17 cellular contexts compared by ENCODE assay signal in the genomic region with DNA sequence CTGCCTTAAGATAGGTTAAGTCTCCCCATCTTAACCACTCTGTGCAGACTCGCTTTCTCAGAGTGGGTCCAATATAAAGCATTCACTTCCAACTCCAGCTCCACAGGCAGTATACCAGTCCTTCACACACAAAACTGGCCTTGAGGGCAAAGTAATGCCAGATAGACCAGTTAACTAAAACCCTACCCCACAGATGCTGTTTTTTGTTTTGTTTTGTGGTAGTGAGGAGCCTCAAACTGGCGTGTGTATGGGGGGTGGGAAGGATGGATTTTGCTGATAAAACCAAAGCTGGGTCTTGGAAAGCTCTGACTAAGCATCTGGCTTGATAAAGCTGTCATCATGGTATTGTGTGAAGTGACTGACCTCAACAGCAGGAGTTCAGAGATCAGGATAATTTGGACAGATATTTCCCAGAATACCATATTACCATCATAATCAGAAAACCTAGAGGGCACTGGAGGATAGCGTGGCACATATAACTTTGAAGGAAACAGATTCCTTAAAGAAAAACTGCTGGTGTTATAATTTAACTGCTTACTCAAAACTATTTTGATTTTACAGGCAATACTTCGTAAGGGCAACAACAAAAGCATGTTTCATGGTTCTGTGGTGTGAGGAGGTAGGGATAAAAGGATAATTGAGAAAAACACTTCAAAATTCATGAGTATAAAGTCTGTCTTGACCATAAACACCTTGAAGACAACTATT. TPM values are rescaled to one million over a fixed set of nuclear protein-coding genes. Genes with fewer than 3 reads are reported as not detected.
A peak's percentile ranks its signal among the peaks of the same experiment; 100 is the strongest.
DNase-seq lines count a peak whose midpoint lies in the region; ATAC-seq and TF ChIP-seq lines count a peak whose summit lies in the region.
"Had no signal": no experiment of that assay in that cellular context is flagged by ENCODE, and none has a peak within 500 bp of the region (broad histone marks: within the 10 kb centered on the region; RNA-seq: fewer than 3 reads in every experiment).

No MANE protein-coding gene starts in this region.

- peak in 1 of 2 experiments; percentile 66; a peak in 1 of 4 replicates for TF ChIP-seq EP300 in SK-N-SH (IDR thresholded peaks at IDR 0.05; ENCODE audit: borderline replicate concordance in 1 of 2, low read depth in 1 of 2, low read length in 1 of 2)

- H3K36me3 ChIP-seq in SK-N-SH (replicated peaks in 1 of 2; ENCODE audit: control insufficient read depth in 1 of 2, insufficient read depth in 2 of 2, low read length in 1 of 2), result no peaks in the 10 kb centered on the region
- no peaks in the 10 kb centered on the region for H3K36me3 ChIP-seq in fibroblast of lung (ENCODE audit: control insufficient read depth, insufficient read depth, low read length)

- H3K9ac ChIP-seq in SK-N-SH, result no peak overlapping the region
- H3K9ac ChIP-seq in fibroblast of lung (ENCODE audit: insufficient read depth, low read length), result no peak overlapping the region

- H3K27ac ChIP-seq in SK-N-SH (ENCODE audit: low read depth in 2 of 2, low read length in 1 of 2), result peak overlapping the region; percentile 59 to 60; a peak in 3 of 4 replicates
- peak overlapping the region; percentile 6 for H3K27ac ChIP-seq in fibroblast of lung (ENCODE audit: insufficient read depth, low read length)
- H3K27ac ChIP-seq: tibial nerve had no signal

- CTCF ChIA-PET in SK-N-SH (lab: Yijun Ruan, JAX), result interaction anchor here (1.0 to 1.7 kb wide), 3 partner anchors 8 to 86 kb away, joined by 3 to 4 read pairs (median 4); partner anchors contain the start of gene FBXO42

- H3F3A ChIP-seq in SK-N-SH (replicated peaks; ENCODE audit: insufficient read depth), result peaks cover 11% of the 10 kb centered on the region

- H4K20me1 ChIP-seq in SK-N-SH (ENCODE audit: insufficient read depth), result 0 out of 2 replicates have a peak, but pooled peaks cover 6% of the 10 kb centered on the region
- no peaks in the 10 kb centered on the region for H4K20me1 ChIP-seq in fibroblast of lung (ENCODE audit: control insufficient read depth, extremely low read depth, insufficient read depth, low read length)

- TF ChIP-seq RAD21 in SK-N-SH (IDR thresholded peaks at IDR 0.05; ENCODE audit: low read length), result no peak

- no peak for ATAC-seq in activated CD4-positive, CD25-positive, alpha-beta regulatory T cell treated with anti-CD3 and anti-CD28 coated beads, Interleukin-2, amount 50 U/mL, for 24 hours
- ATAC-seq in HG03095 (IDR thresholded peaks at IDR 0.05; ENCODE audit: unreplicated experiment) (no peak), sciatic nerve (no peak)

- H3K9me3 ChIP-seq in SK-N-SH (no peaks in the 10 kb centered on the region), fibroblast of lung (ENCODE audit: control insufficient read depth, insufficient read depth, low read depth, low read length) (no peaks in the 10 kb centered on the region)
- H3K9me3 ChIP-seq: tibial nerve had no signal

- POLR2A ChIA-PET in SK-N-SH (lab: Yijun Ruan, JAX), result no interaction called here

- intact Hi-C loops in sciatic nerve (cut with DNase I), result no loop called here

- DNase-seq in CMK (ENCODE audit: low read depth) (peak; percentile 83), SK-N-SH (peak; percentile 59), fibroblast of lung (ENCODE audit: low read depth in 2 of 2) (peak; percentile 53 to 65), myocyte (ENCODE audit: low read depth) (peak; percentile 72), NCI-H2081 treated with DMSO at 0.1 percent for 48 hours (lab: John Stamatoyannopoulos, UW) (no peak), sciatic nerve (ENCODE audit: low spot score) (no peak)
- DNase-seq: activated CD8-positive, alpha-beta memory T cell treated with anti-CD3 and anti-CD28 coated beads, Interleukin-2, amount 50 U/mL, for 48 hours; DND-41; NCI-H345; posterior cingulate gyrus; stimulated activated CD4-positive, alpha-beta T cell treated with anti-CD3 and anti-CD28 coated beads, Interleukin-1b, Interleukin-23, amount 100 ng/mL, for 48 hours; stimulated activated CD8-positive, alpha-beta memory T cell treated with anti-CD3 and anti-CD28 coated beads, Interleukin-4, amount 100 ng/mL, for 48 hours had no signal

- H3K79me2 ChIP-seq in SK-N-SH (ENCODE audit: insufficient read depth) (peaks cover 41% of the 10 kb centered on the region), fibroblast of lung (ENCODE audit: control insufficient read depth, insufficient read depth, low read length) (no peaks in the 10 kb centered on the region)

- 85% methylated on average over 4 of the region's 4 CpGs for WGBS in SK-N-SH (ENCODE audit: low lambda C conversion rate)

- H3K4me3 ChIP-seq in SK-N-SH (ENCODE audit: low read depth in 2 of 2, low read length in 1 of 2) (no peak overlapping the region), fibroblast of lung (replicated peaks in 1 of 4; ENCODE audit: control extremely low read depth in 1 of 4, insufficient read depth in 1 of 4, low read depth in 3 of 4, low read length in 4 of 4) (no peak overlapping the region)
- H3K4me3 ChIP-seq: coronary artery, tibial nerve had no signal

- H2AFZ ChIP-seq in SK-N-SH (ENCODE audit: low read depth), result no peak overlapping the region
- no peak overlapping the region for H2AFZ ChIP-seq in fibroblast of lung (ENCODE audit: low read length)

- H3K4me2 ChIP-seq in SK-N-SH (no peak overlapping the region), fibroblast of lung (ENCODE audit: extremely low read depth, insufficient read depth, low read length) (no peak overlapping the region)

- H3K27me3 ChIP-seq in SK-N-SH (ENCODE audit: insufficient read depth) (no peaks in the 10 kb centered on the region), fibroblast of lung (ENCODE audit: control insufficient read depth, insufficient read depth, low read length) (no peaks in the 10 kb centered on the region)
- H3K27me3 ChIP-seq: tibial nerve had no signal

- H3K4me1 ChIP-seq in SK-N-SH (ENCODE audit: control insufficient read depth in 1 of 2, insufficient read depth in 2 of 2, low read depth in 1 of 2, low read length in 1 of 2), result peaks cover 9 to 18% of the 10 kb centered on the region in 2 experiments
- peaks cover 11% of the 10 kb centered on the region for H3K4me1 ChIP-seq in fibroblast of lung (ENCODE audit: control insufficient read depth, extremely low read depth, insufficient read depth, low read length)

- TF ChIP-seq CTCF in SK-N-SH (IDR thresholded peaks at IDR 0.05) (no peak), fibroblast of lung (conservative IDR thresholded peaks at IDR 0.05 in 1 of 2, IDR thresholded peaks at IDR 0.05 in 1 of 2; ENCODE audit: low read depth in 1 of 2, low read length in 2 of 2) (no peak)

- H3K9me2 ChIP-seq in SK-N-SH, result no peaks in the 10 kb centered on the region

TF ChIP-seq in SK-N-SH, 30 proteins besides CTCF, POLR2A, EP300 and RAD21:
- TF ChIP-seq GATA2 (CRISPR knock-in tag; IDR thresholded peaks at IDR 0.05) (peak; percentile 66), TCF12 (IDR thresholded peaks at IDR 0.05) (peak; percentile 37), ELF1 (IDR thresholded peaks at IDR 0.05) (no peak), RCOR1 (IDR thresholded peaks at IDR 0.05; ENCODE audit: low read length) (peak; percentile 52)

RNA-seq across cellular contexts. Expression of gene CPLANE2, which starts 29.6 kb away (rescaled TPM):
- polyA plus RNA-seq in SK-N-SH (2012; rRNA removed) (6.5 and 8.6 TPM in 2 replicates), fibroblast of lung (2.4 and 4.0 TPM in 2 replicates)
- polyA plus RNA-seq in SK-N-SH (2012; cell fraction: cytosol; rRNA removed), result 2.9 and 5.8 TPM in 2 replicates
- 11.7 and 12.6 TPM in 2 replicates for polyA plus RNA-seq in SK-N-SH (2012; cell fraction: nucleus; rRNA removed)
- total RNA-seq in fibroblast of lung (12.1 and 19.2 TPM in 2 replicates), myocyte (11.3 and 16.3 TPM in 2 replicates), sciatic nerve (9.8 TPM)
- polyA plus RNA-seq in fibroblast of lung (2012), result 5.6 and 5.8 TPM in 2 replicates
- 3.4 and 7.7 TPM in 2 replicates for polyA minus RNA-seq in fibroblast of lung (ENCODE audit: low replicate concordance)
- 12.0 TPM for polyA plus RNA-seq in myocyte (2012)

RNA-seq across cellular contexts. Expression of gene ARHGEF19, which starts 54.1 kb away (rescaled TPM):
- polyA plus RNA-seq in SK-N-SH (2012; rRNA removed) (11.5 and 11.8 TPM in 2 replicates), fibroblast of lung (2.5 and 3.3 TPM in 2 replicates)
- polyA plus RNA-seq in SK-N-SH (2012; cell fraction: cytosol; rRNA removed), result 3.7 and 6.1 TPM in 2 replicates
- 29.3 and 39.8 TPM in 2 replicates for polyA plus RNA-seq in SK-N-SH (2012; cell fraction: nucleus; rRNA removed)
- total RNA-seq in fibroblast of lung (3.3 and 3.6 TPM in 2 replicates), myocyte (0.31 and 0.67 TPM in 2 replicates), sciatic nerve (4.6 TPM)
- polyA plus RNA-seq in fibroblast of lung (2012), result 4.9 and 5.1 TPM in 2 replicates
- polyA minus RNA-seq in fibroblast of lung (ENCODE audit: low replicate concordance), result 6.9 and 7.3 TPM in 2 replicates
- polyA plus RNA-seq in myocyte (2012), result 1.2 TPM
- total RNA-seq: HT1080 had no signal

Comparison
In these comparisons a context has a peak if more than half of its experiments do, and no peak if none do; other contexts are left out.
1. DNase-seq: peak in CMK (single experiment), SK-N-SH (single experiment), fibroblast of lung (2 of 2) and myocyte (single experiment); none in NCI-H2081 treated with DMSO at 0.1 percent for 48 hours (single experiment) and sciatic nerve (single experiment).